In genomic region chrX:2479982-2480381, GRCh38 we compare ENCODE assay signal across 2 cellular contexts.
TF ChIP-seq lines count a peak whose summit lies in the region.

No MANE protein-coding gene starts in this region.

TF ChIP-seq in A549, 52 proteins besides CTCF, POLR2A, EP300 and RAD21:
- TF ChIP-seq KDM1A (IDR thresholded peaks at IDR 0.05; ENCODE audit: low read depth) (0 out of 2 replicates have a peak, but pooled peaks have one; percentile 39), CHD4 (IDR thresholded peaks at IDR 0.05; ENCODE audit: borderline replicate concordance) (0 out of 2 replicates have a peak, but pooled peaks have one; percentile 21)
TF ChIP-seq in A549: peak in this region for 2; not testable (repeated sequence) for 50.

TF ChIP-seq in HEK293, 187 proteins besides CTCF, POLR2A, EP300 and RAD21:
- TF ChIP-seq ZNF580 (tag by site-specific recombination; IDR thresholded peaks at IDR 0.05) (peak; percentile 45; the same call in 1 of the 2 replicates), ZNF146 (tag by site-specific recombination; IDR thresholded peaks at IDR 0.05) (peak; percentile 98), ZNF280D (tag by site-specific recombination; IDR thresholded peaks at IDR 0.05) (0 out of 2 replicates have a peak, but pooled peaks have one; percentile 55)
